8 cellular contexts compared by ENCODE assay signal in the genomic region with DNA sequence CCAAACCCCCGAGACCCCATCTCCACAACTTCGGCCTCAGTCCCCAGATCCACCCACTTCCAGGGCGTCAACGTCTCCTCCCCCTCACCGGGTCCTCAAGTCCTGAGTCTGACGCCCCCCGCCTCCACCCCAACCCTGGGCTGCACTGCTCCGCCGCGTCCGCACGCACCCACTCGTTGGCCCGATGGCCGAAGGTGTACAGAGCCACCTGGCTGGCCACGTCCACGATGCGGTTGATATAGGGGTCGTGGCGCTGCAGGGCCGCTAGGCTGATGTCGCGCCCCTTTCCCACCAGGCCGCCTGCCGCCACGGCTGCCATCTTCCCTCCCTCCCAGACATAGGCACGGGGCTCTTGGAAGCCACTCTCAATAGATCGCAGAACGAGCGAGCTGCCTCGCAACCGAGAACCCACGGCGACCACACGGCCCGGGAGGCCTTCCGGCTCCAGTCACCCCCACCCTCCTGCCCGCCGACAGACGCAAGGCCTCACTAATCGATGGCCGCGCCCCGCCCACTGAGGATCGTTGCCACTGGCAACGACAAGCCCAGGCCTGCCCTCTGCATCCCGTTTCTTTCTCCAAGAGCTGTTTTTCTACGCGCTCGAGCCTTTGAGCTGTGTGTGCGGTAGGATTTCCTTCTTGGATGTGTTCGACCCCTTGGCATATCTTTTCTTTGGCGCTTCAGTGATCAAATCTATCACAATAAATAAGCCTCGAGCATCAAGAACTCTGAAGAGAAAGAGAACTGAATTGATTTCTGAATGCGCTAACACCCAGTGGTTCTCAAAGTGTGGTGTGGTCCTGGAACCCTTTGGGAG. TPM values are rescaled to one million over a fixed set of nuclear protein-coding genes. Genes with fewer than 3 reads are reported as not detected.
DNase-seq lines count a peak whose midpoint lies in the region; ATAC-seq and TF ChIP-seq lines count a peak whose summit lies in the region.

A gene (minus strand): TSS at position 345 of the 817 bp plus-strand sequence. CDS start 26 bp downstream, at position 319.

- no peaks in the 10 kb centered on the region for H3K36me3 ChIP-seq in testis (ENCODE audit: low read depth, missing control alignments)

- H3K36me3 Mint-ChIP-seq in activated naive CD8-positive, alpha-beta T cell, result no peaks in the 10 kb centered on the region

- intact Hi-C loops in testis (cut with DNase I; ENCODE audit: low total_unique reads), result no loop called here

- peak; percentile 94 for DNase-seq in GM10248 (ENCODE audit: extremely low spot score)
- peak; percentile 99 for DNase-seq in NCI-H1092 treated with DMSO at 0.1 percent for 48 hours (lab: John Stamatoyannopoulos, UW)
- DNase-seq in SKM-1 treated with dmso at 0.1 percent for 144 hours (lab: John Stamatoyannopoulos, UW; ENCODE audit: unreplicated experiment), result peak; percentile 67
- peak; percentile 92 for DNase-seq in glomerular visceral epithelial cell (ENCODE audit: extremely low spot score)
- peak; percentile 84 for DNase-seq in omental fat pad (ENCODE audit: low spot score)
- peak; percentile 98 for DNase-seq in testis

- peaks cover 5% of the 10 kb centered on the region for H3K4me1 ChIP-seq in testis

- peak within 1 kb of the TSS; percentile 98 for H3K4me3 Mint-ChIP-seq in activated naive CD8-positive, alpha-beta T cell

- 3 to 5% methylated on average over 34 to 49 of the region's 55 CpGs for whole genome bisulfite sequencing in testis, 2 donors

- no peaks in the 10 kb centered on the region for H3K9me3 Mint-ChIP-seq in activated naive CD8-positive, alpha-beta T cell (ENCODE audit: low read depth)

- TF ChIP-seq CTCF in GM10248 (IDR thresholded peaks at IDR 0.05; ENCODE audit: control extremely low read depth, extremely low read depth, low read depth, missing control alignments), result no peak
- TF ChIP-seq CTCF in omental fat pad (IDR thresholded peaks at IDR 0.05), result no peak
- peak in 2 of 3 experiments; percentile 11 to 19 for TF ChIP-seq CTCF in testis (IDR thresholded peaks at IDR 0.05)

- peaks cover 33% of the 10 kb centered on the region for H3K4me1 Mint-ChIP-seq in activated naive CD8-positive, alpha-beta T cell (ENCODE audit: low read depth)

- TF ChIP-seq POLR2A in testis (IDR thresholded peaks at IDR 0.05), result no peak

- peak within 1 kb of the TSS; percentile 88 to 92 for H3K27ac ChIP-seq in testis

- no peaks in the 10 kb centered on the region for H3K27me3 ChIP-seq in testis

- ATAC-seq in HG02588 (IDR thresholded peaks at IDR 0.05; ENCODE audit: unreplicated experiment), result peak; percentile 99
- peak; percentile 100 for ATAC-seq in omental fat pad (ENCODE audit: low FRiP score)

- CTCF ChIA-PET in GM10248 (lab: Yijun Ruan, JAX), result interaction anchor here (1.3 to 1.5 kb wide), 3 partner anchors 11 to 32 kb away, joined by 3 to 5 read pairs (median 3); no protein-coding TSS in a partner anchor

- no peaks in the 10 kb centered on the region for H3K9me3 ChIP-seq in testis

- H3K27ac Mint-ChIP-seq in activated naive CD8-positive, alpha-beta T cell, result peak within 1 kb of the TSS; percentile 99

- H3K4me3 ChIP-seq in testis, result peak within 1 kb of the TSS; percentile 84 to 98

- no peaks in the 10 kb centered on the region for H3K27me3 Mint-ChIP-seq in activated naive CD8-positive, alpha-beta T cell

- POLR2A ChIA-PET in GM10248 (lab: Yijun Ruan, JAX), result no interaction called here

RNA-seq across cellular contexts. Expression of the gene that starts here (rescaled TPM):
- total RNA-seq in omental fat pad (10 to 100 TPM in 2 of 4 donors, 1 to 10 TPM in 2; 7.2 to 19.2 (median 9.9) TPM), testis (10 to 100 TPM; 36.6 to 40.0 TPM)
- polyA plus RNA-seq in testis (ENCODE audit: insufficient read depth, low read depth, low replicate concordance), result 56.1 TPM

Comparison
In these comparisons a context has a peak if more than half of its experiments do, and no peak if none do; other contexts are left out.
1. Peak in every context shown above with its lines: DNase-seq, ATAC-seq, H3K4me3 ChIP-seq and H3K27ac ChIP-seq.
2. CTCF ChIP-seq: peak in testis (2 of 3); none in GM10248 (single experiment) and omental fat pad (0 of 3).